ENCODE assay signal across 14 cellular contexts in the genomic region with DNA sequence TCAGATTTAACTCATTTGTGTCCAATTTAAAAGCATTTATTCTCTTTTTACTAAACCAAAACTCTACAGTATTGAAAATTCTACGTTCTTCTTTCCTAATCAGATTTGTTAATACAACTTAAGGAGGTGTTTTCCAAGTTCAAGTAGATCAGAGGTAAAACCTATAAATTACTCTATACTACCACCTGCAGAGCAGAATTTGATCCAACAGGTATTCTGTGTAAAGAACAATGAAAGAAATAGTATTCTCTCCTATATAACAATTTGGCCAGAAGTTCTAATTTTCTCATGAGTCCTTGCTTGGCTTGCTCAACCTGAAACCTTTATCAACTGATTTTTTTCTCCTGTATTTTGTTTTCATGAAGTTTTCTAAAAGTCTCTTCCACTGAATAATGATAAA. TPM values are rescaled to one million over a fixed set of nuclear protein-coding genes. Genes with fewer than 3 reads are reported as not detected.
DNase-seq lines count a peak whose midpoint lies in the region; ATAC-seq, FAIRE-seq and TF ChIP-seq lines count a peak whose summit lies in the region.
"Had no signal": no experiment of that assay in that cellular context is flagged by ENCODE, and none has a peak within 500 bp of the region (broad histone marks: within the 10 kb centered on the region; RNA-seq: fewer than 3 reads in every experiment).

No MANE protein-coding gene starts in this region.

- no peak overlapping the region for H3K27ac Mint-ChIP-seq in natural killer cell
- H3K27ac Mint-ChIP-seq: activated T-helper 1 cell treated with anti-CD3 and anti-CD28 coated beads, Interleukin-12 subunit alpha, Interleukin-12 subunit beta, Interleukin-2, Interleukin-4 antibody, amounts not matched to agents 30 ng/mL and 10 ng/mL and 1 ng/mL, durations not matched to agents 14 hours and 24 hours and 36 hours; CD8-positive, alpha-beta T cell had no signal

- no peak overlapping the region for H3K4me3 ChIP-seq in adrenal gland
- H3K4me3 ChIP-seq: PC-9 had no signal

- no peak overlapping the region for H3K4me3 Mint-ChIP-seq in natural killer cell
- H3K4me3 Mint-ChIP-seq: activated T-helper 1 cell treated with anti-CD3 and anti-CD28 coated beads, Interleukin-12 subunit alpha, Interleukin-12 subunit beta, Interleukin-2, Interleukin-4 antibody, amounts not matched to agents 30 ng/mL and 10 ng/mL and 1 ng/mL, durations not matched to agents 14 hours and 24 hours and 36 hours; CD8-positive, alpha-beta T cell had no signal

- peak; percentile 33 for FAIRE-seq in frontal cortex (lab: Jason Lieb, UNC)

- no peaks in the 10 kb centered on the region for H3K36me3 ChIP-seq in adrenal gland (replicated peaks in 1 of 2)

- H3K27me3 ChIP-seq in adrenal gland = no peaks in the 10 kb centered on the region

- H3K9me3 ChIP-seq in adrenal gland (replicated peaks in 1 of 3) = no peaks in the 10 kb centered on the region

- 85 to 93% (median 86%) methylated on average over 1 of the region's 1 CpG for WGBS in adrenal gland, 4 donors

- H3K27ac ChIP-seq in adrenal gland (peak overlapping the region; percentile 5 to 89 (median 81)), temporal lobe (ENCODE audit: low read depth, low read length) (peak overlapping the region; percentile 94)
- H3K27ac ChIP-seq: KMS-11, PC-9 had no signal

- H3K9me3 Mint-ChIP-seq in natural killer cell = no peaks in the 10 kb centered on the region
- H3K9me3 Mint-ChIP-seq: activated T-helper 1 cell treated with anti-CD3 and anti-CD28 coated beads, Interleukin-12 subunit alpha, Interleukin-12 subunit beta, Interleukin-2, Interleukin-4 antibody, amounts not matched to agents 30 ng/mL and 10 ng/mL and 1 ng/mL, durations not matched to agents 14 hours and 24 hours and 36 hours; CD8-positive, alpha-beta T cell had no signal

- no peak for TF ChIP-seq POLR2A in adrenal gland (IDR thresholded peaks at IDR 0.05)

- no peak for ATAC-seq in natural killer cell
- ATAC-seq: CD8-positive, alpha-beta T cell had no signal

- no peak for TF ChIP-seq EP300 in Ishikawa (IDR thresholded peaks at IDR 0.05; ENCODE audit: borderline replicate concordance)

- peaks cover 23 to 27% of the 10 kb centered on the region in 2 donors for H3K4me1 ChIP-seq in adrenal gland (replicated peaks in 1 of 2)

- TF ChIP-seq CTCF in adrenal gland (IDR thresholded peaks at IDR 0.05) = no peak
- no peak for TF ChIP-seq CTCF in natural killer cell (IDR thresholded peaks at IDR 0.05)

- H3K36me3 Mint-ChIP-seq in natural killer cell = no peaks in the 10 kb centered on the region
- H3K36me3 Mint-ChIP-seq: CD8-positive, alpha-beta T cell had no signal

- DNase-seq in adrenal gland (no peak), frontal cortex (ENCODE audit: low spot score in 2 of 2) (no peak), natural killer cell (no peak), NCI-H2171 treated with DMSO at 0.1 percent for 48 hours (lab: John Stamatoyannopoulos, UW) (no peak), pons (ENCODE audit: low spot score) (no peak)
- DNase-seq: activated CD4-positive, alpha-beta T cell treated with anti-CD3 and anti-CD28 coated beads for 48 hours; aorta; CD8-positive, alpha-beta T cell; PC-9; T-helper 1 cell had no signal

- intact Hi-C loops in adrenal gland (cut with DNase I) (no loop called here), natural killer cell (cut with micrococcal nuclease) (no loop called here)

- peak; percentile 33; the same call in 1 of the 2 replicates for TF ChIP-seq RAD21 in Ishikawa (IDR thresholded peaks at IDR 0.05; ENCODE audit: low read depth)

- H3K4me1 Mint-ChIP-seq in natural killer cell = no peaks in the 10 kb centered on the region

- H3K27me3 Mint-ChIP-seq in natural killer cell (ENCODE audit: low read depth in 2 of 2) = no peaks in the 10 kb centered on the region

TF ChIP-seq in Ishikawa, 13 proteins besides CTCF, POLR2A, EP300 and RAD21:
- TF ChIP-seq, protein P1, sequence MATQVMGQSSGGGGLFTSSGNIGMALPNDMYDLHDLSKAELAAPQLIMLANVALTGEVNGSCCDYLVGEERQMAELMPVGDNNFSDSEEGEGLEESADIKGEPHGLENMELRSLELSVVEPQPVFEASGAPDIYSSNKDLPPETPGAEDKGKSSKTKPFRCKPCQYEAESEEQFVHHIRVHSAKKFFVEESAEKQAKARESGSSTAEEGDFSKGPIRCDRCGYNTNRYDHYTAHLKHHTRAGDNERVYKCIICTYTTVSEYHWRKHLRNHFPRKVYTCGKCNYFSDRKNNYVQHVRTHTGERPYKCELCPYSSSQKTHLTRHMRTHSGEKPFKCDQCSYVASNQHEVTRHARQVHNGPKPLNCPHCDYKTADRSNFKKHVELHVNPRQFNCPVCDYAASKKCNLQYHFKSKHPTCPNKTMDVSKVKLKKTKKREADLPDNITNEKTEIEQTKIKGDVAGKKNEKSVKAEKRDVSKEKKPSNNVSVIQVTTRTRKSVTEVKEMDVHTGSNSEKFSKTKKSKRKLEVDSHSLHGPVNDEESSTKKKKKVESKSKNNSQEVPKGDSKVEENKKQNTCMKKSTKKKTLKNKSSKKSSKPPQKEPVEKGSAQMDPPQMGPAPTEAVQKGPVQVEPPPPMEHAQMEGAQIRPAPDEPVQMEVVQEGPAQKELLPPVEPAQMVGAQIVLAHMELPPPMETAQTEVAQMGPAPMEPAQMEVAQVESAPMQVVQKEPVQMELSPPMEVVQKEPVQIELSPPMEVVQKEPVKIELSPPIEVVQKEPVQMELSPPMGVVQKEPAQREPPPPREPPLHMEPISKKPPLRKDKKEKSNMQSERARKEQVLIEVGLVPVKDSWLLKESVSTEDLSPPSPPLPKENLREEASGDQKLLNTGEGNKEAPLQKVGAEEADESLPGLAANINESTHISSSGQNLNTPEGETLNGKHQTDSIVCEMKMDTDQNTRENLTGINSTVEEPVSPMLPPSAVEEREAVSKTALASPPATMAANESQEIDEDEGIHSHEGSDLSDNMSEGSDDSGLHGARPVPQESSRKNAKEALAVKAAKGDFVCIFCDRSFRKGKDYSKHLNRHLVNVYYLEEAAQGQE (IDR thresholded peaks at IDR 0.05; ENCODE audit: low read depth) = no peak
- TF ChIP-seq CREB1 (IDR thresholded peaks at IDR 0.05; ENCODE audit: low read depth) (no peak), NFIC (IDR thresholded peaks at IDR 0.05) (0 out of 2 replicates have a peak, but pooled peaks have one; percentile 6)

RNA-seq across cellular contexts. Expression of a gene that starts 28.5 kb away (rescaled TPM):
- 100 to 1,000 TPM; 197 to 418 (median 286) TPM for total RNA-seq in adrenal gland
- polyA plus RNA-seq in adrenal gland = 100 to 1,000 TPM; 105 to 208 (median 164) TPM
- 188 TPM for total RNA-seq in frontal cortex
- 199 TPM for total RNA-seq in temporal lobe
- total RNA-seq in natural killer cell = 10 to 100 TPM in 1 of 3 donors, 1 to 10 TPM in 2; 5.6 to 14.7 (median 8.9) TPM

Comparison
In these comparisons a context has a peak if more than half of its experiments do, and no peak if none do; other contexts are left out.
1. RNA of a gene that starts 28.5 kb away (total RNA-seq): 197 to 418 TPM in adrenal gland, 199 TPM in temporal lobe (single experiment) and 188 TPM in frontal cortex (single experiment); 5.6 to 14.7 TPM in natural killer cell; every median in the first group is over 10 times any median in the second.